Comparison of ENCODE assay signal across 20 cellular contexts in the genomic region with DNA sequence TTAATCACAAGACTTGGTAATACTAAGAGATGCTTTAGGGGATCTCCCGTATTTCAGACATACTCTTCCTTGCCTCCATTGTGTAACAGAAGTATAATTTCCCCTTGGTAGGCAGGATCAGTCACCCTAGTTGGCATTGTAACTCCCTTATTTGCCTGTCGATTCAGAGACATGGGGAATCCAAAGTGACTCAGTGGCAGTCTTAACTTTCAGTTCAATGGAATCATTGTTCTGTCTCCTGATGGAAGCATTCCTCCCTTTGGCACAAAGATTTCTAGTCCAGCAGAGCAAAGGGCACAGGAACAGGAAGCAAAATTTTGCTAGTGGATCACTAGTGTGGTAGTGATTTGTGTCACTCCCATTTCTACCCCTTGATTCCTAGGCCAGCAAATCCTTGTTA.
DNase-seq lines count a peak whose midpoint lies in the region; ATAC-seq, FAIRE-seq and TF ChIP-seq lines count a peak whose summit lies in the region.
"Had no signal": no experiment of that assay in that cellular context is flagged by ENCODE, and none has a peak within 500 bp of the region (broad histone marks: within the 10 kb centered on the region; RNA-seq: fewer than 3 reads in every experiment).

No MANE protein-coding gene starts in this region.

- intact Hi-C loops in HepG2 (cut with micrococcal nuclease; ENCODE audit: unreplicated experiment) (no loop called here), right lobe of liver (cut with DNase I) (no loop called here), left colon (cut with DNase I, micrococcal nuclease) (no loop called here), psoas muscle (cut with DNase I) (no loop called here)

- H3K36me3 ChIP-seq in HepG2 (replicated peaks in 1 of 2; ENCODE audit: control insufficient read depth in 1 of 2, insufficient read depth in 2 of 2, low read length in 2 of 2) (no peaks in the 10 kb centered on the region), right lobe of liver (no peaks in the 10 kb centered on the region), psoas muscle (ENCODE audit: insufficient read depth in 1 of 2, low read depth in 1 of 2) (no peaks in the 10 kb centered on the region)
- H3K36me3 ChIP-seq: BLaER1 had no signal

- WGBS in HepG2 (ENCODE audit: low lambda C conversion rate): 26% methylated on average over 2 of the region's 2 CpGs
- WGBS in right lobe of liver (ENCODE audit: insufficient coverage, low coverage, low lambda C conversion rate, missing lambda C conversion rate): 81% methylated on average over 2 of the region's 2 CpGs
- 88 to 90% (median 89%) methylated on average over 2 of the region's 2 CpGs for WGBS in psoas muscle, 3 donors

- H3K9me3 Mint-ChIP-seq in natural killer cell treated with Interleukin-12 subunit alpha and Interleukin-12 subunit beta and Interleukin-15 and Interleukin-18, amount 100 ng/mL, for 72 hours: no peaks in the 10 kb centered on the region
- H3K9me3 Mint-ChIP-seq: HFFc6 had no signal

- TF ChIP-seq EP300 in HepG2 (IDR thresholded peaks at IDR 0.05; ENCODE audit: low read depth in 2 of 2, low read length in 2 of 2): no peak
- TF ChIP-seq EP300 in HepG2 (CRISPR knock-in tag; IDR thresholded peaks at IDR 0.05; ENCODE audit: borderline replicate concordance): no peak

- no peak overlapping the region for H3K4me3 Mint-ChIP-seq in natural killer cell treated with Interleukin-12 subunit alpha and Interleukin-12 subunit beta and Interleukin-15 and Interleukin-18, amount 100 ng/mL, for 72 hours
- H3K4me3 Mint-ChIP-seq: CD14-positive monocyte; CD4-positive, alpha-beta memory T cell; HFFc6 had no signal

- H4K20me1 ChIP-seq in HepG2 (ENCODE audit: insufficient read depth, low read length): no peaks in the 10 kb centered on the region
- H4K20me1 ChIP-seq: BLaER1 had no signal

- TF ChIP-seq CTCF in HepG2 (CRISPR knock-in tag; IDR thresholded peaks at IDR 0.05) (no peak), right lobe of liver (IDR thresholded peaks at IDR 0.05) (no peak), epithelial cell of esophagus (IDR thresholded peaks at IDR 0.05; ENCODE audit: insufficient read depth, low read depth, low read length, missing control alignments) (no peak), psoas muscle (IDR thresholded peaks at IDR 0.05) (no peak)

- DNase-seq in HepG2 (ENCODE audit: low spot score) (peak; percentile 39), right lobe of liver (no peak), epithelial cell of esophagus (ENCODE audit: low read depth) (peak; percentile 20), left colon (no peak), psoas muscle (no peak), NCI-H2196 treated with DMSO at 0.1 percent for 48 hours (lab: John Stamatoyannopoulos, UW; ENCODE audit: unreplicated experiment) (no peak)
- DNase-seq in natural killer cell treated with Interleukin-12 subunit alpha and Interleukin-12 subunit beta and Interleukin-15 and Interleukin-18, amount 100 ng/mL, for 72 hours (ENCODE audit: low spot score): no peak
- DNase-seq: 8988T; Calu3; CD4-positive, alpha-beta memory T cell; DMS79 treated with DMSO at 0.1 percent for 48 hours; GF-D8; GOT3; H7; HFFc6 had no signal

- H3K4me1 ChIP-seq in HepG2 (ENCODE audit: insufficient read depth, low read length) (peaks cover 23% of the 10 kb centered on the region), right lobe of liver (peaks cover 0 to 4% (median 0%) of the 10 kb centered on the region in 4 donors), psoas muscle (no peaks in the 10 kb centered on the region)
- H3K4me1 ChIP-seq: BLaER1 had no signal

- no peak; the same call in 2 of the 3 replicates for ATAC-seq in HepG2
- ATAC-seq in right lobe of liver: no peak
- ATAC-seq in left colon: peak; percentile 56
- ATAC-seq in psoas muscle: no peak
- no peak for ATAC-seq in natural killer cell treated with Interleukin-12 subunit alpha and Interleukin-12 subunit beta and Interleukin-15 and Interleukin-18, amount 100 ng/mL, for 72 hours
- ATAC-seq: HCT116 had no signal

- POLR2A ChIA-PET in HepG2 (lab: Yijun Ruan, JAX): no interaction called here

- no peak overlapping the region for H3K4me3 ChIP-seq in HepG2 (replicated peaks in 1 of 3; ENCODE audit: insufficient read depth in 1 of 3, low read depth in 2 of 3, low read length in 3 of 3)
- H3K4me3 ChIP-seq in right lobe of liver: no peak overlapping the region
- H3K4me3 ChIP-seq in epithelial cell of esophagus (ENCODE audit: low read length): no peak overlapping the region
- no peak overlapping the region for H3K4me3 ChIP-seq in psoas muscle
- H3K4me3 ChIP-seq: BLaER1 had no signal

- H3K9me3 ChIP-seq in HepG2 (ENCODE audit: low read length) (no peaks in the 10 kb centered on the region; the same call in 1 of the 2 replicates), right lobe of liver (no peaks in the 10 kb centered on the region), psoas muscle (no peaks in the 10 kb centered on the region)
- H3K9me3 ChIP-seq: BLaER1 had no signal

- H3K27ac ChIP-seq in HepG2 (ENCODE audit: extremely low read length, insufficient read depth, low read length): no peak overlapping the region
- H3K27ac ChIP-seq in right lobe of liver: no peak overlapping the region
- no peak overlapping the region for H3K27ac ChIP-seq in psoas muscle
- H3K27ac ChIP-seq: BLaER1, HL-60 had no signal

- no peak overlapping the region for H3K27ac Mint-ChIP-seq in natural killer cell treated with Interleukin-12 subunit alpha and Interleukin-12 subunit beta and Interleukin-15 and Interleukin-18, amount 100 ng/mL, for 72 hours
- H3K27ac Mint-ChIP-seq: CD14-positive monocyte; CD4-positive, alpha-beta memory T cell; HFFc6 had no signal

- no peaks in the 10 kb centered on the region for H3K36me3 Mint-ChIP-seq in natural killer cell treated with Interleukin-12 subunit alpha and Interleukin-12 subunit beta and Interleukin-15 and Interleukin-18, amount 100 ng/mL, for 72 hours
- H3K36me3 Mint-ChIP-seq: CD14-positive monocyte had no signal

- TF ChIP-seq RAD21 in HepG2 (CRISPR knock-in tag; IDR thresholded peaks at IDR 0.05): no peak

- no peaks in the 10 kb centered on the region for H3K4me1 Mint-ChIP-seq in natural killer cell treated with Interleukin-12 subunit alpha and Interleukin-12 subunit beta and Interleukin-15 and Interleukin-18, amount 100 ng/mL, for 72 hours (ENCODE audit: low read depth in 2 of 2)
- H3K4me1 Mint-ChIP-seq: CD4-positive, alpha-beta memory T cell had no signal

- H3K27me3 ChIP-seq in HepG2 (ENCODE audit: control insufficient read depth in 1 of 2, insufficient read depth in 2 of 2, low read length in 2 of 2): no peaks in the 10 kb centered on the region
- no peaks in the 10 kb centered on the region for H3K27me3 ChIP-seq in right lobe of liver
- H3K27me3 ChIP-seq in psoas muscle (ENCODE audit: insufficient read depth in 3 of 3, low read length in 2 of 3): no peaks in the 10 kb centered on the region
- H3K27me3 ChIP-seq: BLaER1 had no signal

- no peak overlapping the region for H2AFZ ChIP-seq in HepG2 (ENCODE audit: low read length)

- H3K27me3 Mint-ChIP-seq in natural killer cell treated with Interleukin-12 subunit alpha and Interleukin-12 subunit beta and Interleukin-15 and Interleukin-18, amount 100 ng/mL, for 72 hours: no peaks in the 10 kb centered on the region

- no peak overlapping the region for H3K9ac ChIP-seq in HepG2 (ENCODE audit: insufficient read depth, low read depth, low read length)
- H3K9ac ChIP-seq: BLaER1 had no signal

- in situ Hi-C loops in HepG2 (cut with HindIII; ENCODE audit: extremely low pct_ligation_motif_present, low pct_unique_long_range_greater_than_20kb): no loop called here

- no peaks in the 10 kb centered on the region for H3K79me2 ChIP-seq in HepG2 (ENCODE audit: insufficient read depth, low read length)

- FAIRE-seq in HepG2 (lab: Jason Lieb, UNC): no peak
- FAIRE-seq: HTR-8/SVneo had no signal

- TF ChIP-seq POLR2A in HepG2 (IDR thresholded peaks at IDR 0.05; ENCODE audit: insufficient read depth in 1 of 2, low read depth in 2 of 2, low read length in 2 of 2) (no peak), right lobe of liver (IDR thresholded peaks at IDR 0.05) (no peak)

- H3K4me2 ChIP-seq in HepG2 (ENCODE audit: low read depth, low read length): peak overlapping the region; percentile 18; the same call in 1 of the 2 replicates
- H3K4me2 ChIP-seq: BLaER1 had no signal

- BruUV-seq in HepG2 (replicated peaks; lab: Mats Ljungman, UMichigan): no TSS peak

- CTCF ChIA-PET in HepG2 (lab: Yijun Ruan, JAX; ENCODE audit: low intra/inter-chr PET ratio, low total read pairs): no interaction called here

TF ChIP-seq in HepG2, 621 proteins besides CTCF, POLR2A, EP300 and RAD21:
- TF ChIP-seq ZNF556 (CRISPR knock-in tag; IDR thresholded peaks at IDR 0.05; ENCODE audit: borderline replicate concordance): no peak
- no peak for TF ChIP-seq ZNF234 (CRISPR knock-in tag; conservative IDR thresholded peaks at IDR 0.05)
- TF ChIP-seq MBNL3 (CRISPR knock-in tag; conservative IDR thresholded peaks at IDR 0.05): no peak
- no peak for TF ChIP-seq ZNF878 (CRISPR knock-in tag; IDR thresholded peaks at IDR 0.05)
- no peak for TF ChIP-seq ZNF879 (CRISPR knock-in tag; IDR thresholded peaks at IDR 0.05)
TF ChIP-seq in HepG2: peak in this region for 0.

Comparison
In these comparisons a context has a peak if more than half of its experiments do, and no peak if none do; other contexts are left out.
1. DNase-seq: peak in HepG2 (single experiment) and epithelial cell of esophagus (single experiment); none in right lobe of liver (0 of 3), left colon (0 of 2), psoas muscle (0 of 2), NCI-H2196 treated with DMSO at 0.1 percent for 48 hours (single experiment) and natural killer cell treated with Interleukin-12 subunit alpha and Interleukin-12 subunit beta and Interleukin-15 and Interleukin-18, amount 100 ng/mL, for 72 hours (single experiment).